In genomic region chr19:10510301-10510802, GRCh38 we compare ENCODE assay signal across 1 cellular context.
TF ChIP-seq lines count a peak whose summit lies in the region.

No MANE protein-coding gene starts in this region.

TF ChIP-seq in HepG2, 621 proteins besides CTCF, POLR2A, EP300 and RAD21 (continued from another document and continues in another):
- TF ChIP-seq ZBTB4 (CRISPR knock-in tag; IDR thresholded peaks at IDR 0.05; ENCODE audit: borderline replicate concordance), result 0 out of 2 replicates have a peak, but pooled peaks have one; percentile 21
- 0 out of 2 replicates have a peak, but pooled peaks have one; percentile 28 for TF ChIP-seq TBX2 (CRISPR knock-in tag; IDR thresholded peaks at IDR 0.05; ENCODE audit: borderline replicate concordance)
- TF ChIP-seq E2F1 (CRISPR knock-in tag; IDR thresholded peaks at IDR 0.05), result no peak
- no peak for TF ChIP-seq IRF2 (CRISPR knock-in tag; IDR thresholded peaks at IDR 0.05)
- peak; percentile 69 for TF ChIP-seq PATZ1 (CRISPR knock-in tag; IDR thresholded peaks at IDR 0.05)
- no peak for TF ChIP-seq CHCHD3 (CRISPR knock-in tag; IDR thresholded peaks at IDR 0.05)
- no peak for TF ChIP-seq FUBP1 (CRISPR knock-in tag; IDR thresholded peaks at IDR 0.05; ENCODE audit: borderline replicate concordance)
- TF ChIP-seq ZFX (CRISPR knock-in tag; IDR thresholded peaks at IDR 0.05; ENCODE audit: low read depth), result 0 out of 2 replicates have a peak, but pooled peaks have one; percentile 15
- no peak for TF ChIP-seq ZNF124 (CRISPR knock-in tag; IDR thresholded peaks at IDR 0.05)
- TF ChIP-seq ZNF878 (CRISPR knock-in tag; IDR thresholded peaks at IDR 0.05), result no peak
- TF ChIP-seq, protein P1, sequence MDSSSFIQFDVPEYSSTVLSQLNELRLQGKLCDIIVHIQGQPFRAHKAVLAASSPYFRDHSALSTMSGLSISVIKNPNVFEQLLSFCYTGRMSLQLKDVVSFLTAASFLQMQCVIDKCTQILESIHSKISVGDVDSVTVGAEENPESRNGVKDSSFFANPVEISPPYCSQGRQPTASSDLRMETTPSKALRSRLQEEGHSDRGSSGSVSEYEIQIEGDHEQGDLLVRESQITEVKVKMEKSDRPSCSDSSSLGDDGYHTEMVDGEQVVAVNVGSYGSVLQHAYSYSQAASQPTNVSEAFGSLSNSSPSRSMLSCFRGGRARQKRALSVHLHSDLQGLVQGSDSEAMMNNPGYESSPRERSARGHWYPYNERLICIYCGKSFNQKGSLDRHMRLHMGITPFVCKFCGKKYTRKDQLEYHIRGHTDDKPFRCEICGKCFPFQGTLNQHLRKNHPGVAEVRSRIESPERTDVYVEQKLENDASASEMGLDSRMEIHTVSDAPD (CRISPR knock-in tag; IDR thresholded peaks at IDR 0.05), result no peak
- TF ChIP-seq TRIM24 (CRISPR knock-in tag; IDR thresholded peaks at IDR 0.05), result no peak
- TF ChIP-seq, protein P2, sequence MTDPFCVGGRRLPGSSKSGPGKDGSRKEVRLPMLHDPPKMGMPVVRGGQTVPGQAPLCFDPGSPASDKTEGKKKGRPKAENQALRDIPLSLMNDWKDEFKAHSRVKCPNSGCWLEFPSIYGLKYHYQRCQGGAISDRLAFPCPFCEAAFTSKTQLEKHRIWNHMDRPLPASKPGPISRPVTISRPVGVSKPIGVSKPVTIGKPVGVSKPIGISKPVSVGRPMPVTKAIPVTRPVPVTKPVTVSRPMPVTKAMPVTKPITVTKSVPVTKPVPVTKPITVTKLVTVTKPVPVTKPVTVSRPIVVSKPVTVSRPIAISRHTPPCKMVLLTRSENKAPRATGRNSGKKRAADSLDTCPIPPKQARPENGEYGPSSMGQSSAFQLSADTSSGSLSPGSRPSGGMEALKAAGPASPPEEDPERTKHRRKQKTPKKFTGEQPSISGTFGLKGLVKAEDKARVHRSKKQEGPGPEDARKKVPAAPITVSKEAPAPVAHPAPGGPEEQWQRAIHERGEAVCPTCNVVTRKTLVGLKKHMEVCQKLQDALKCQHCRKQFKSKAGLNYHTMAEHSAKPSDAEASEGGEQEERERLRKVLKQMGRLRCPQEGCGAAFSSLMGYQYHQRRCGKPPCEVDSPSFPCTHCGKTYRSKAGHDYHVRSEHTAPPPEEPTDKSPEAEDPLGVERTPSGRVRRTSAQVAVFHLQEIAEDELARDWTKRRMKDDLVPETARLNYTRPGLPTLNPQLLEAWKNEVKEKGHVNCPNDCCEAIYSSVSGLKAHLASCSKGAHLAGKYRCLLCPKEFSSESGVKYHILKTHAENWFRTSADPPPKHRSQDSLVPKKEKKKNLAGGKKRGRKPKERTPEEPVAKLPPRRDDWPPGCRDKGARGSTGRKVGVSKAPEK (CRISPR knock-in tag; IDR thresholded peaks at IDR 0.05; ENCODE audit: borderline replicate concordance), result no peak
- no peak for TF ChIP-seq MED13 (CRISPR knock-in tag; IDR thresholded peaks at IDR 0.05)
- TF ChIP-seq ZNF7 (CRISPR knock-in tag; IDR thresholded peaks at IDR 0.05), result no peak
- TF ChIP-seq SPEN (CRISPR knock-in tag; IDR thresholded peaks at IDR 0.05; ENCODE audit: low read depth), result 0 out of 2 replicates have a peak, but pooled peaks have one; percentile 23
- no peak for TF ChIP-seq FOXM1 (CRISPR knock-in tag; IDR thresholded peaks at IDR 0.05)
- TF ChIP-seq XRCC5 (optimal IDR thresholded peaks at IDR 0.05; ENCODE audit: low read length), result peak; percentile 51
- TF ChIP-seq AGO2 (optimal IDR thresholded peaks at IDR 0.05; ENCODE audit: low read depth, low read length), result no peak
- TF ChIP-seq ZFP36 (IDR thresholded peaks at IDR 0.05; ENCODE audit: borderline replicate concordance, low read depth, low read length, partially characterized antibody), result no peak
- no peak for TF ChIP-seq NFKBIZ (CRISPR knock-in tag; IDR thresholded peaks at IDR 0.05)
- no peak for TF ChIP-seq KDM1A (CRISPR knock-in tag; IDR thresholded peaks at IDR 0.05)
- no peak for TF ChIP-seq ZNF562 (CRISPR knock-in tag; IDR thresholded peaks at IDR 0.05; ENCODE audit: borderline replicate concordance)
- no peak for TF ChIP-seq ZSCAN21 (CRISPR knock-in tag; IDR thresholded peaks at IDR 0.05; ENCODE audit: borderline replicate concordance)
- no peak for TF ChIP-seq MYNN (CRISPR knock-in tag; IDR thresholded peaks at IDR 0.05; ENCODE audit: low read depth)
- TF ChIP-seq ZNF207 (IDR thresholded peaks at IDR 0.05; ENCODE audit: borderline replicate concordance), result no peak
- no peak for TF ChIP-seq NCOR1 (IDR thresholded peaks at IDR 0.05; ENCODE audit: borderline replicate concordance, low read length)
- TF ChIP-seq ZC3H13 (CRISPR knock-in tag; IDR thresholded peaks at IDR 0.05), result no peak
- TF ChIP-seq ZNF235 (CRISPR knock-in tag; IDR thresholded peaks at IDR 0.05; ENCODE audit: borderline replicate concordance), result no peak
- no peak for TF ChIP-seq BRCA1 (CRISPR knock-in tag; IDR thresholded peaks at IDR 0.05)
- peak; percentile 56 for TF ChIP-seq ZNF687 (CRISPR knock-in tag; IDR thresholded peaks at IDR 0.05)
- no peak for TF ChIP-seq RFX1 (IDR thresholded peaks at IDR 0.05)
- TF ChIP-seq HHEX (CRISPR knock-in tag; IDR thresholded peaks at IDR 0.05), result no peak
- TF ChIP-seq ZNF326 (CRISPR knock-in tag; IDR thresholded peaks at IDR 0.05; ENCODE audit: borderline replicate concordance), result no peak
- peak; percentile 55 for TF ChIP-seq RARA (CRISPR knock-in tag; IDR thresholded peaks at IDR 0.05)
- no peak for TF ChIP-seq ARNTL (CRISPR knock-in tag; IDR thresholded peaks at IDR 0.05)
- no peak for TF ChIP-seq ZSCAN20 (CRISPR knock-in tag; IDR thresholded peaks at IDR 0.05; ENCODE audit: borderline replicate concordance)
- TF ChIP-seq ZFAT (CRISPR knock-in tag; conservative IDR thresholded peaks at IDR 0.05), result no peak
- TF ChIP-seq REST (IDR thresholded peaks at IDR 0.05; ENCODE audit: borderline replicate concordance in 1 of 2, low read depth in 1 of 2, low read length in 2 of 2), result no peak
- no peak for TF ChIP-seq ZSCAN22 (CRISPR knock-in tag; IDR thresholded peaks at IDR 0.05)
- no peak for TF ChIP-seq ZNF224 (CRISPR knock-in tag; IDR thresholded peaks at IDR 0.05)
- TF ChIP-seq ZNF652 (CRISPR knock-in tag; IDR thresholded peaks at IDR 0.05; ENCODE audit: borderline replicate concordance, low read depth), result no peak
- TF ChIP-seq BORCS8-MEF2B (CRISPR knock-in tag; IDR thresholded peaks at IDR 0.05), result no peak
- TF ChIP-seq RXRB (CRISPR knock-in tag; IDR thresholded peaks at IDR 0.05; ENCODE audit: borderline replicate concordance), result no peak
- no peak for TF ChIP-seq SMAD1 (CRISPR knock-in tag; IDR thresholded peaks at IDR 0.05; ENCODE audit: borderline replicate concordance, low read depth)
